In genomic region chr5:3119435-3119834, GRCh38 we compare ENCODE assay signal across 19 cellular contexts.
A peak's percentile ranks its signal among the peaks of the same experiment; 100 is the strongest.
DNase-seq lines count a peak whose midpoint lies in the region; ATAC-seq, FAIRE-seq and TF ChIP-seq lines count a peak whose summit lies in the region.
"Had no signal": no experiment of that assay in that cellular context is flagged by ENCODE, and none has a peak within 500 bp of the region (broad histone marks: within the 10 kb centered on the region; RNA-seq: fewer than 3 reads in every experiment).

No MANE protein-coding gene starts in this region.

- H3K9me3 ChIP-seq in endodermal cell (ENCODE audit: control insufficient read depth, low read length) (no peaks in the 10 kb centered on the region), kidney (ENCODE audit: control insufficient read depth in 1 of 2, low read length in 2 of 2) (no peaks in the 10 kb centered on the region), mucosa of descending colon (no peaks in the 10 kb centered on the region)
- H3K9me3 ChIP-seq: A549, HAP-1 had no signal

- no peaks in the 10 kb centered on the region for H4K20me1 ChIP-seq in GM23338 (replicated peaks; ENCODE audit: insufficient read depth)
- H4K20me1 ChIP-seq: BLaER1 had no signal

- H3K36me3 ChIP-seq in GM23338 (ENCODE audit: insufficient read depth) (no peaks in the 10 kb centered on the region; the same call in 1 of the 2 replicates), endodermal cell (ENCODE audit: control insufficient read depth, insufficient read depth, low read length) (no peaks in the 10 kb centered on the region), kidney (ENCODE audit: control insufficient read depth in 1 of 2, insufficient read depth in 2 of 2, low read length in 2 of 2) (no peaks in the 10 kb centered on the region), mucosa of descending colon (ENCODE audit: low read depth) (no peaks in the 10 kb centered on the region)
- H3K36me3 ChIP-seq: BLaER1, HAP-1 had no signal

- FAIRE-seq in kidney (lab: Jason Lieb, UNC): no peak
- FAIRE-seq: A549, H1 had no signal

- intact Hi-C loops in kidney (cut with DNase I): no loop called here
- intact Hi-C loops in mucosa of descending colon (cut with DNase I, micrococcal nuclease): no loop called here

- no peaks in the 10 kb centered on the region for H3K79me2 ChIP-seq in GM23338 (replicated peaks; ENCODE audit: insufficient read depth)

- peaks cover 83% of the 10 kb centered on the region for H3K4me1 Mint-ChIP-seq in GM23338
- peaks cover 79% of the 10 kb centered on the region for H3K4me1 Mint-ChIP-seq in endodermal cell
- peaks cover 71% of the 10 kb centered on the region for H3K4me1 Mint-ChIP-seq in neural crest cell
- H3K4me1 Mint-ChIP-seq: CD14-positive monocyte; CD4-positive, alpha-beta memory T cell had no signal

- H3K9ac ChIP-seq in endodermal cell (ENCODE audit: extremely low read depth, low read length, poor library complexity, severe bottlenecking) (no peak overlapping the region), kidney (ENCODE audit: low read length in 2 of 2) (no peak overlapping the region)
- H3K9ac ChIP-seq: BLaER1 had no signal

- peaks cover 14% of the 10 kb centered on the region for H3F3A ChIP-seq in GM23338 (replicated peaks; ENCODE audit: low read depth)

- H3K9me2 ChIP-seq in GM23338 (ENCODE audit: insufficient read depth): no peaks in the 10 kb centered on the region

- H2AFZ ChIP-seq in GM23338: no peak overlapping the region

- H3K4me1 ChIP-seq in GM23338 (ENCODE audit: insufficient read depth) (peaks cover 87% of the 10 kb centered on the region), endodermal cell (ENCODE audit: control insufficient read depth, insufficient read depth, low read length) (peaks cover 38% of the 10 kb centered on the region), kidney (ENCODE audit: control insufficient read depth in 1 of 2, insufficient read depth in 1 of 2, low read depth in 1 of 2, low read length in 2 of 2) (no peaks in the 10 kb centered on the region), mucosa of descending colon (ENCODE audit: low read depth) (peaks cover 10% of the 10 kb centered on the region)
- H3K4me1 ChIP-seq: A549 had no signal

- peak overlapping the region; percentile 73 for H3K4me2 ChIP-seq in GM23338
- H3K4me2 ChIP-seq: A549, BLaER1 had no signal

- H3K27ac ChIP-seq in GM23338 (ENCODE audit: low read depth): no peak overlapping the region
- no peak overlapping the region for H3K27ac ChIP-seq in endodermal cell (ENCODE audit: low read depth, low read length)
- no peak overlapping the region for H3K27ac ChIP-seq in kidney (ENCODE audit: low read depth in 2 of 2, low read length in 2 of 2)
- H3K27ac ChIP-seq: 22Rv1, A549, BLaER1, HL-60 had no signal

- peaks cover 86% of the 10 kb centered on the region for H3K27me3 ChIP-seq in GM23338 (ENCODE audit: insufficient read depth)
- H3K27me3 ChIP-seq in endodermal cell (ENCODE audit: control insufficient read depth, insufficient read depth, low read length, poor library complexity, severe bottlenecking): peaks cover 15% of the 10 kb centered on the region

- TF ChIP-seq CTCF in GM23338 (conservative IDR thresholded peaks at IDR 0.05; ENCODE audit: low read depth in 2 of 2) (no peak), endodermal cell (conservative IDR thresholded peaks at IDR 0.05) (no peak), neural crest cell (conservative IDR thresholded peaks at IDR 0.05) (no peak), GM10266 (IDR thresholded peaks at IDR 0.05; ENCODE audit: control insufficient read depth, insufficient read depth, low read depth, missing control alignments) (no peak), kidney (IDR thresholded peaks at IDR 0.05; ENCODE audit: borderline replicate concordance, extremely low read depth, insufficient read depth) (no peak), mucosa of descending colon (IDR thresholded peaks at IDR 0.05) (no peak)

- H3K4me3 Mint-ChIP-seq in GM23338 (peak overlapping the region; percentile 13; the same call in 1 of the 3 replicates), endodermal cell (peak overlapping the region; percentile 20), neural crest cell (peak overlapping the region; percentile 31)
- H3K4me3 Mint-ChIP-seq: CD4-positive, alpha-beta memory T cell had no signal

- 0 out of 3 replicates have a peak, but pooled peaks cover 3% of the 10 kb centered on the region for H3K36me3 Mint-ChIP-seq in GM23338 (ENCODE audit: low read depth)
- H3K36me3 Mint-ChIP-seq in endodermal cell (ENCODE audit: low read depth): no peaks in the 10 kb centered on the region
- H3K36me3 Mint-ChIP-seq in neural crest cell (ENCODE audit: low read depth): no peaks in the 10 kb centered on the region
- H3K36me3 Mint-ChIP-seq: CD14-positive monocyte; CD4-positive, alpha-beta memory T cell had no signal

- ATAC-seq in GM23338: peak; percentile 15
- no peak for ATAC-seq in mucosa of descending colon
- no peak for ATAC-seq in HG03280 (IDR thresholded peaks at IDR 0.05; ENCODE audit: unreplicated experiment)
- ATAC-seq: A549 had no signal

- H3K27me3 Mint-ChIP-seq in GM23338 (ENCODE audit: insufficient read depth, low read depth, poor library complexity) (peaks cover 87% of the 10 kb centered on the region), endodermal cell (ENCODE audit: insufficient read depth) (peaks cover 78% of the 10 kb centered on the region), neural crest cell (ENCODE audit: low read depth) (peaks cover 17% of the 10 kb centered on the region)

- H3K9me3 Mint-ChIP-seq in GM23338 (peaks cover 3% of the 10 kb centered on the region; the same call in 2 of the 3 replicates), endodermal cell (no peaks in the 10 kb centered on the region), neural crest cell (no peaks in the 10 kb centered on the region)

- H3K4me3 ChIP-seq in GM23338 (peak overlapping the region; percentile 41; the same call in 1 of the 2 replicates), endodermal cell (ENCODE audit: low read length) (no peak overlapping the region), kidney (ENCODE audit: low read length in 2 of 2) (no peak overlapping the region), mucosa of descending colon (no peak overlapping the region)
- H3K4me3 ChIP-seq: A549, BLaER1, HAP-1 had no signal

- H3K27ac Mint-ChIP-seq in GM23338: no peak overlapping the region
- no peak overlapping the region for H3K27ac Mint-ChIP-seq in endodermal cell
- H3K27ac Mint-ChIP-seq in neural crest cell (ENCODE audit: unreplicated experiment): no peak overlapping the region
- H3K27ac Mint-ChIP-seq: CD4-positive, alpha-beta memory T cell had no signal

- 19 to 36% methylated on average over 4 of the region's 4 CpGs for WGBS in endodermal cell (ENCODE audit: insufficient coverage in 1 of 2, insufficient read length in 1 of 2), 2 experiments

- DNase-seq in GM23338 (ENCODE audit: low spot score): no peak
- peak; percentile 71 for DNase-seq in NCI-H748 (lab: John Stamatoyannopoulos, UW; ENCODE audit: unreplicated experiment)
- peak; percentile 57 for DNase-seq in endodermal cell
- no peak for DNase-seq in neural crest cell (ENCODE audit: low read depth, low spot score)
- no peak for DNase-seq in GM10266 (ENCODE audit: extremely low spot score)
- DNase-seq in kidney: no peak
- no peak for DNase-seq in mucosa of descending colon
- DNase-seq: CD4-positive, alpha-beta memory T cell; DMS153; DMS79; GDM1 had no signal

TF ChIP-seq in GM23338, 12 proteins besides CTCF, POLR2A, EP300 and RAD21 (continues in another document):
- TF ChIP-seq POLR2AphosphoS5 (IDR thresholded peaks at IDR 0.05; ENCODE audit: low read depth) (0 out of 2 replicates have a peak, but pooled peaks have one; percentile 27), NANOG (IDR thresholded peaks at IDR 0.05; ENCODE audit: borderline replicate concordance) (peak; percentile 59; the same call in 1 of the 2 replicates), EZH2 (IDR thresholded peaks at IDR 0.05; ENCODE audit: low read depth, unreplicated experiment) (no peak), EZH2phosphoT487 (IDR thresholded peaks at IDR 0.05; ENCODE audit: unreplicated experiment) (no peak), JUNB (IDR thresholded peaks at IDR 0.05; ENCODE audit: unreplicated experiment) (no peak), ZNF114 (CRISPR knock-in tag; IDR thresholded peaks at IDR 0.05) (no peak), REST (IDR thresholded peaks at IDR 0.05; ENCODE audit: unreplicated experiment) (no peak)

Comparison
In these comparisons a context has a peak if more than half of its experiments do, and no peak if none do; other contexts are left out.
1. DNase-seq: peak in NCI-H748 (single experiment) and endodermal cell (single experiment); none in GM23338 (single experiment), neural crest cell (single experiment), GM10266 (single experiment), kidney (single experiment) and mucosa of descending colon (0 of 3).
2. Peak in every context shown above with its lines, with median percentiles within 50 percentile points of each other: H3K4me3 Mint-ChIP-seq.